ENCODE assay signal across 8 cellular contexts in the genomic region with DNA sequence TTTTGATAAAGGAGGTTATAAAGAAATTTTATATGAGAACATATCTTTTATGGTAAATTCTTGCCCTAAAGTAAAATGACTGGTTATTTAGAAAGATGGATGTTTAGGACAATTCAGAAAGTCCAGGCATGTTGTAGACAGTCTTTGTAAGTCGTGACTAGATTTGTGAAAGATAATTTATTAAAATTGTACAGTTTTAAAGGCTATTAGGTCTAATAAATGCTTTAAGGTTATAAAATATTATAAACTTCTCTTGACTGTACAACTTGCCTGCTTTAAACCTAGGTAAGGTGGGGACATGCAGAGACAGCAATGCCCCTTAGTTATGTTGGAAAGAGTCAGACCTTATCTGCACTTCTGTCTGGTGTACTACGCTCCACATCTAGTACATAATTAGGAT.
"Had no signal": no experiment of that assay in that cellular context is flagged by ENCODE, and none has a peak within 500 bp of the region (broad histone marks: within the 10 kb centered on the region; RNA-seq: fewer than 3 reads in every experiment).

No MANE protein-coding gene starts in this region.

- DNase-seq: GM23248, H9, HCEC 1CT, HFFc6, KBM-7 had no signal

- H3K4me3 ChIP-seq: GM23248 had no signal

- H3K4me1 Mint-ChIP-seq: H9, IgD-negative memory B cell had no signal

- H3K27ac ChIP-seq: GM23248, HL-60 had no signal

- H3K4me3 Mint-ChIP-seq: H9, HFFc6, IgD-negative memory B cell had no signal

- H3K27me3 Mint-ChIP-seq: IgD-negative memory B cell had no signal

- ATAC-seq: HepG2 had no signal

- H3K9ac ChIP-seq: GM23248 had no signal

- H3K36me3 Mint-ChIP-seq: IgD-negative memory B cell had no signal

- H3K27ac Mint-ChIP-seq: H9, HFFc6, IgD-negative memory B cell had no signal
